In the genomic region with DNA sequence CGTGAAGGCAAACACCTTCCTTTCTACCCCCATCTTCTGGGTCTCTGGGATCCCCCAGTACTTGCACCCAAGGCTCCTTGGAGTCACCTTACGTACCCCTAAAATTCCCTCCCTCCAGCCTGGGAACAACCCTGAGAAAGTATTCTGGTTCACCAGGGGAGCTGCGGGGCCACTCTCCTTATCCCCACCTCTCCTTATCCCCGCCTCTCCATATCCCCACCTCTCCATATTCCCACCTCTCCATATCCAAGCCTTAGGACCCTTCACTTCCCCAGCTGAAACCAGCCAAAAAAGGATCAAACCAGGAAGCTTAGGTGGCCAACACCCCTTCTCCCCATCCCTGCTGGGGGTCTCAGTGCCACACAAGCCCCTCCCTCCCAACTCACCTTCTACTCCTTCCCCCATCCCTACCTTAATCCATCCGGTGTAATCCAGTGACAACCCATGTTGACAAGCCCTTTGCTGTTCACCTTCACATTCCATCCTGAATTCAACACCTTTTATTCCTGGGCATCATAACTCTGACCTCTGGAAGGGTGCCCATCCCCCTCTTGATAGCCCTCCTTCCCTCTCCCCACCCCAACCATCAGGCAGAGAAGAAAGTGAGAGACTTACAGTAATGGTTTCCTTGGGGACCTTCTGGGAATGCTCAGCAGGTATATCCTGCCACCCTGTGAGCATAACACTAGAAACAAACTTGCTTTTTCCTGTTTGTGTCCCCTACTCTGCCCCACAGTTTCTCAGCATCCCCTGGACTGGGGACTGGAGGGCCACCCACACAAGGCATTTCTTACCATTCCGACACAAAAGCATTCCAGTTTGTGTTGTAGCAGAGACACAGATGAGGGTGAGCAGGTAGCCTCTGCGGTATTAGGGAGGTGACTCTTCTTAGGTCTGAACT, we compare ENCODE assay signal across 21 cellular contexts. TPM values are rescaled to one million over a fixed set of nuclear protein-coding genes. Genes with fewer than 3 reads are reported as not detected.
DNase-seq lines count a peak whose midpoint lies in the region; ATAC-seq and TF ChIP-seq lines count a peak whose summit lies in the region.
"Had no signal": no experiment of that assay in that cellular context is flagged by ENCODE, and none has a peak within 500 bp of the region (broad histone marks: within the 10 kb centered on the region; RNA-seq: fewer than 3 reads in every experiment).

No MANE protein-coding gene starts in this region.

- no peak overlapping the region for H3K27ac Mint-ChIP-seq in activated T-cell treated with anti-CD3 and anti-CD28 coated beads, Interleukin-2, amount 50 U/mL, for 72 hours
- H3K27ac Mint-ChIP-seq in activated CD8-positive, alpha-beta T cell treated with anti-CD3 and anti-CD28 coated beads for 36 hours, result no peak overlapping the region

- CTCF ChIA-PET in activated CD8-positive, alpha-beta T cell treated with anti-CD3 and anti-CD28 coated beads for 36 hours (lab: Charles Lee), result no interaction called here

- H3K9me3 Mint-ChIP-seq in activated T-cell treated with anti-CD3 and anti-CD28 coated beads, Interleukin-2, amount 50 U/mL, for 72 hours, result no peaks in the 10 kb centered on the region
- no peaks in the 10 kb centered on the region for H3K9me3 Mint-ChIP-seq in activated CD8-positive, alpha-beta T cell treated with anti-CD3 and anti-CD28 coated beads for 36 hours

- peak overlapping the region; percentile 76 for H3K4me3 Mint-ChIP-seq in activated T-cell treated with anti-CD3 and anti-CD28 coated beads, Interleukin-2, amount 50 U/mL, for 72 hours
- peak overlapping the region; percentile 63 for H3K4me3 Mint-ChIP-seq in activated CD8-positive, alpha-beta T cell treated with anti-CD3 and anti-CD28 coated beads for 36 hours

- no peaks in the 10 kb centered on the region for H3K9me3 ChIP-seq in iPS-15b (ENCODE audit: control insufficient read depth, insufficient read depth, low read length)
- H3K9me3 ChIP-seq: left ventricle myocardium inferior had no signal

- POLR2A ChIA-PET in activated CD8-positive, alpha-beta T cell treated with anti-CD3 and anti-CD28 coated beads for 36 hours (lab: Charles Lee), result interaction anchor here (0.6 kb wide), 1 partner anchor 79 kb away, joined by 3 read pairs; no protein-coding TSS in a partner anchor

- peaks cover 20% of the 10 kb centered on the region for H3K4me1 Mint-ChIP-seq in activated T-cell treated with anti-CD3 and anti-CD28 coated beads, Interleukin-2, amount 50 U/mL, for 72 hours (ENCODE audit: low read depth)
- H3K4me1 Mint-ChIP-seq in activated CD8-positive, alpha-beta T cell treated with anti-CD3 and anti-CD28 coated beads for 36 hours (ENCODE audit: low read depth), result peaks cover 11% of the 10 kb centered on the region

- peak overlapping the region; percentile 40 for H3K4me3 ChIP-seq in iPS-15b (ENCODE audit: low read depth, low read length)

- no peak overlapping the region for H3K9ac ChIP-seq in iPS-15b (ENCODE audit: low read depth, low read length)

- H3K27me3 ChIP-seq in iPS-15b (ENCODE audit: control insufficient read depth, insufficient read depth, low read length), result peaks cover 36% of the 10 kb centered on the region

- no peak for DNase-seq in activated T-cell treated with anti-CD3 and anti-CD28 coated beads, Interleukin-2, amount 50 U/mL, for 72 hours
- no peak for DNase-seq in activated T-cell treated with anti-CD3 and anti-CD28 coated beads, Interleukin-2, amount 50 U/mL, for 1 hour
- no peak for DNase-seq in activated CD8-positive, alpha-beta T cell treated with anti-CD3 and anti-CD28 coated beads for 36 hours
- DNase-seq in retina (peak; percentile 20), EL (no peak), NCI-H1417 (lab: John Stamatoyannopoulos, UW) (no peak)
- DNase-seq: ACHN; activated CD4-positive, CD25-positive, alpha-beta regulatory T cell treated with anti-CD3 and anti-CD28 coated beads, Interleukin-2, amount 50 U/mL, for 72 hours; activated effector memory CD4-positive, alpha-beta T cell treated with anti-CD3 and anti-CD28 coated beads, Interleukin-2, amount 50 U/mL, for 16 hours; caudate nucleus; head of caudate nucleus; left ventricle myocardium inferior; NCI-H187; NCI-H510A treated with DMSO at 0.1 percent for 48 hours; nucleus accumbens; substantia nigra had no signal

- H3K4me1 ChIP-seq in iPS-15b (ENCODE audit: control insufficient read depth, insufficient read depth, low read length), result peaks cover 11% of the 10 kb centered on the region

- H3K27me3 Mint-ChIP-seq in activated T-cell treated with anti-CD3 and anti-CD28 coated beads, Interleukin-2, amount 50 U/mL, for 72 hours (ENCODE audit: low read depth), result peaks cover 69% of the 10 kb centered on the region
- H3K27me3 Mint-ChIP-seq in activated CD8-positive, alpha-beta T cell treated with anti-CD3 and anti-CD28 coated beads for 36 hours, result peaks cover 65% of the 10 kb centered on the region

- peaks cover 1 to 4% of the 10 kb centered on the region in 2 donors for H3K36me3 Mint-ChIP-seq in activated T-cell treated with anti-CD3 and anti-CD28 coated beads, Interleukin-2, amount 50 U/mL, for 72 hours (ENCODE audit: insufficient read depth in 2 of 2)
- no peaks in the 10 kb centered on the region for H3K36me3 Mint-ChIP-seq in activated CD8-positive, alpha-beta T cell treated with anti-CD3 and anti-CD28 coated beads for 36 hours (ENCODE audit: low read depth)

- no peak for TF ChIP-seq CTCF in activated CD8-positive, alpha-beta T cell treated with anti-CD3 and anti-CD28 coated beads for 36 hours (IDR thresholded peaks at IDR 0.05)

- no peak for ATAC-seq in activated T-cell treated with anti-CD3 and anti-CD28 coated beads, Interleukin-2, amount 50 U/mL, for 72 hours (replicated peaks in 1 of 2)
- no peak for ATAC-seq in activated CD8-positive, alpha-beta T cell treated with anti-CD3 and anti-CD28 coated beads for 36 hours
- no peak for ATAC-seq in HG03045 (IDR thresholded peaks at IDR 0.05; ENCODE audit: unreplicated experiment)

- intact Hi-C loops in activated CD8-positive, alpha-beta T cell treated with anti-CD3 and anti-CD28 coated beads for 36 hours (cut with micrococcal nuclease), result no loop called here

- no peaks in the 10 kb centered on the region for H3K36me3 ChIP-seq in iPS-15b (ENCODE audit: control insufficient read depth, insufficient read depth, low read length)
- H3K36me3 ChIP-seq: left ventricle myocardium inferior had no signal

RNA-seq across cellular contexts. Expression of gene MSI1, which starts 1.6 kb away (rescaled TPM):
- total RNA-seq in activated T-cell treated with anti-CD3 and anti-CD28 coated beads, Interleukin-2, amount 50 U/mL, for 72 hours, result 1 to 10 TPM; 5.6 to 6.6 TPM
- total RNA-seq in activated CD8-positive, alpha-beta T cell treated with anti-CD3 and anti-CD28 coated beads for 36 hours, result under 1 TPM; 0.78 to 0.90 TPM
- total RNA-seq: endothelial cell of umbilical vein, LHCN-M2 had no signal

RNA-seq across cellular contexts. Expression of gene PLA2G1B, which starts 43.0 kb away (rescaled TPM):
- not detected for total RNA-seq in activated T-cell treated with anti-CD3 and anti-CD28 coated beads, Interleukin-2, amount 50 U/mL, for 72 hours
- total RNA-seq in activated CD8-positive, alpha-beta T cell treated with anti-CD3 and anti-CD28 coated beads for 36 hours, result under 1 TPM in 1 of 2 experiments, not detected in 1; 0.99 TPM
- total RNA-seq: endothelial cell of umbilical vein, H4, left ventricle myocardium inferior, LHCN-M2 had no signal
